ENCODE assay signal across 1 cellular context in genomic region chr6:5143625-5144311, GRCh38.
A peak's percentile ranks its signal among the peaks of the same experiment; 100 is the strongest.
TF ChIP-seq lines count a peak whose summit lies in the region.

No MANE protein-coding gene starts in this region.

TF ChIP-seq in HepG2, 621 proteins besides CTCF, POLR2A, EP300 and RAD21 (continued from another document and continues in another):
- TF ChIP-seq SNAPC4 (CRISPR knock-in tag; IDR thresholded peaks at IDR 0.05) (no peak), ELK4 (CRISPR knock-in tag; IDR thresholded peaks at IDR 0.05; ENCODE audit: borderline replicate concordance) (no peak), ZNF747 (CRISPR knock-in tag; IDR thresholded peaks at IDR 0.05; ENCODE audit: borderline replicate concordance) (no peak), NFRKB (IDR thresholded peaks at IDR 0.05) (no peak), ZBTB10 (CRISPR knock-in tag; IDR thresholded peaks at IDR 0.05; ENCODE audit: borderline replicate concordance) (no peak), ZSCAN29 (CRISPR knock-in tag; conservative IDR thresholded peaks at IDR 0.05) (no peak), ZSCAN12 (CRISPR knock-in tag; IDR thresholded peaks at IDR 0.05) (peak; percentile 48; the same call in 1 of the 2 replicates), KLF16 (CRISPR knock-in tag; IDR thresholded peaks at IDR 0.05) (peak in 1 of 2 experiments; percentile 57; a peak in 1 of 4 replicates), PREB (CRISPR knock-in tag; IDR thresholded peaks at IDR 0.05) (no peak), ZNF460 (CRISPR knock-in tag; IDR thresholded peaks at IDR 0.05; ENCODE audit: borderline replicate concordance) (no peak), TP53 (CRISPR knock-in tag; conservative IDR thresholded peaks at IDR 0.05) (no peak), MXD4 (CRISPR knock-in tag; IDR thresholded peaks at IDR 0.05) (peak; percentile 57; the same call in 1 of the 2 replicates), ZNF776 (CRISPR knock-in tag; IDR thresholded peaks at IDR 0.05) (no peak), ZNF121 (CRISPR knock-in tag; IDR thresholded peaks at IDR 0.05) (no peak), ATF7 (IDR thresholded peaks at IDR 0.05) (no peak), ATF7 (CRISPR knock-in tag; IDR thresholded peaks at IDR 0.05) (no peak), HNRNPL (IDR thresholded peaks at IDR 0.05; ENCODE audit: low read depth, low read length) (no peak), KDM5A (IDR thresholded peaks at IDR 0.05; ENCODE audit: borderline replicate concordance, low read length) (no peak), ZNF30 (CRISPR knock-in tag; IDR thresholded peaks at IDR 0.05) (no peak), ZNF274 (CRISPR knock-in tag; IDR thresholded peaks at IDR 0.05) (no peak), ZNF224 (CRISPR knock-in tag; IDR thresholded peaks at IDR 0.05) (no peak), USF2 (IDR thresholded peaks at IDR 0.05; ENCODE audit: low read depth, low read length) (no peak), USF2 (CRISPR knock-in tag; IDR thresholded peaks at IDR 0.05; ENCODE audit: borderline replicate concordance) (no peak), KAT8 (CRISPR knock-in tag; IDR thresholded peaks at IDR 0.05) (peak; percentile 60; the same call in 1 of the 2 replicates), MLXIP (CRISPR knock-in tag; IDR thresholded peaks at IDR 0.05; ENCODE audit: borderline replicate concordance) (no peak), FOXM1 (CRISPR knock-in tag; IDR thresholded peaks at IDR 0.05) (no peak), KDM5B (CRISPR knock-in tag; IDR thresholded peaks at IDR 0.05; ENCODE audit: borderline replicate concordance) (no peak), ZNF749 (CRISPR knock-in tag; IDR thresholded peaks at IDR 0.05; ENCODE audit: borderline replicate concordance) (no peak), DMAP1 (CRISPR knock-in tag; IDR thresholded peaks at IDR 0.05) (no peak), PHB2 (IDR thresholded peaks at IDR 0.05; ENCODE audit: partially characterized antibody) (no peak), ZNF737 (CRISPR knock-in tag; IDR thresholded peaks at IDR 0.05; ENCODE audit: borderline replicate concordance) (no peak), ZBTB8A (CRISPR knock-in tag; IDR thresholded peaks at IDR 0.05; ENCODE audit: borderline replicate concordance, low read depth) (no peak), TFDP2 (CRISPR knock-in tag; IDR thresholded peaks at IDR 0.05) (no peak), FLYWCH1 (CRISPR knock-in tag; IDR thresholded peaks at IDR 0.05) (no peak), MTA3 (CRISPR knock-in tag; IDR thresholded peaks at IDR 0.05) (no peak), PAWR (CRISPR knock-in tag; IDR thresholded peaks at IDR 0.05; ENCODE audit: borderline replicate concordance) (no peak), PCBP2 (optimal IDR thresholded peaks at IDR 0.05; ENCODE audit: low read depth, low read length, poor library complexity, severe bottlenecking) (no peak), NCOA2 (CRISPR knock-in tag; IDR thresholded peaks at IDR 0.05) (no peak), SMAD3 (CRISPR knock-in tag; IDR thresholded peaks at IDR 0.05) (peak; percentile 51; the same call in 1 of the 2 replicates), NFYC (CRISPR knock-in tag; IDR thresholded peaks at IDR 0.05) (no peak), BCL6 (CRISPR knock-in tag; IDR thresholded peaks at IDR 0.05) (no peak), PPARG (CRISPR knock-in tag; conservative IDR thresholded peaks at IDR 0.05) (peak; percentile 49; the same call in 1 of the 2 replicates), ZNF660 (CRISPR knock-in tag; IDR thresholded peaks at IDR 0.05; ENCODE audit: borderline replicate concordance, low read depth) (no peak), MED1 (CRISPR knock-in tag; IDR thresholded peaks at IDR 0.05) (0 out of 2 replicates have a peak, but pooled peaks have one; percentile 23), ZNF292 (CRISPR knock-in tag; IDR thresholded peaks at IDR 0.05; ENCODE audit: borderline replicate concordance, low read depth) (no peak), RCOR2 (CRISPR knock-in tag; IDR thresholded peaks at IDR 0.05) (no peak), ZNF614 (CRISPR knock-in tag; IDR thresholded peaks at IDR 0.05; ENCODE audit: borderline replicate concordance) (no peak), ZNF205 (CRISPR knock-in tag; IDR thresholded peaks at IDR 0.05) (peak; percentile 24; the same call in 1 of the 2 replicates), ZNF354B (CRISPR knock-in tag; IDR thresholded peaks at IDR 0.05) (no peak), ZNF710 (CRISPR knock-in tag; IDR thresholded peaks at IDR 0.05; ENCODE audit: borderline replicate concordance) (no peak)
